25 cellular contexts compared by ENCODE assay signal in genomic region chr9:76292246-76292645, GRCh38.
DNase-seq lines count a peak whose midpoint lies in the region; FAIRE-seq and TF ChIP-seq lines count a peak whose summit lies in the region.
"Had no signal": no experiment of that assay in that cellular context is flagged by ENCODE, and none has a peak within 500 bp of the region (broad histone marks: within the 10 kb centered on the region; RNA-seq: fewer than 3 reads in every experiment).

No MANE protein-coding gene starts in this region.

- no peak overlapping the region for H3K27ac Mint-ChIP-seq in HFFc6
- H3K27ac Mint-ChIP-seq in activated naive CD4-positive, alpha-beta T cell treated with anti-CD3 and anti-CD28 coated beads for 36 hours: no peak overlapping the region
- H3K27ac Mint-ChIP-seq: memory B cell had no signal

- intact Hi-C loops in A673 (cut with micrococcal nuclease; ENCODE audit: unreplicated experiment) (no loop called here), kidney (cut with DNase I) (no loop called here), uterus (cut with DNase I; ENCODE audit: low total_unique reads) (no loop called here)
- intact Hi-C loops in activated naive CD4-positive, alpha-beta T cell treated with anti-CD3 and anti-CD28 coated beads for 36 hours (cut with micrococcal nuclease): no loop called here

- H3K27ac ChIP-seq in A673 (ENCODE audit: low read depth, low read length, poor library complexity, severe bottlenecking): no peak overlapping the region
- H3K27ac ChIP-seq in kidney (ENCODE audit: low read depth in 2 of 2, low read length in 2 of 2): peak overlapping the region in 1 of 2 donors; percentile 22
- H3K27ac ChIP-seq in uterus: no peak overlapping the region
- H3K27ac ChIP-seq: thyroid gland, VCaP had no signal

- no peak for TF ChIP-seq POLR2A in uterus (IDR thresholded peaks at IDR 0.05)

- peak overlapping the region; percentile 28; the same call in 1 of the 2 replicates for H3K4me3 Mint-ChIP-seq in HFFc6
- no peak overlapping the region for H3K4me3 Mint-ChIP-seq in activated naive CD4-positive, alpha-beta T cell treated with anti-CD3 and anti-CD28 coated beads for 36 hours
- H3K4me3 Mint-ChIP-seq: activated T-cell treated with anti-CD3 and anti-CD28 coated beads, Interleukin-2, amount 50 U/mL, for 4 hours; IgD-negative memory B cell; memory B cell had no signal

- CTCF ChIA-PET in A673 (lab: Charles Lee): no interaction called here
- CTCF ChIA-PET in activated naive CD4-positive, alpha-beta T cell treated with anti-CD3 and anti-CD28 coated beads for 36 hours (lab: Charles Lee): interaction anchor here (1.1 to 4.3 kb wide), 2 partner anchors 10 to 426 kb away, joined by 4 to 33 read pairs; no protein-coding TSS in a partner anchor

- H3K36me3 ChIP-seq in A673 (ENCODE audit: insufficient read depth, low read length, poor library complexity, severe bottlenecking) (no peaks in the 10 kb centered on the region), kidney (ENCODE audit: control insufficient read depth in 1 of 2, insufficient read depth in 2 of 2, low read length in 2 of 2) (no peaks in the 10 kb centered on the region), uterus (no peaks in the 10 kb centered on the region)
- H3K36me3 ChIP-seq: MG63, thyroid gland had no signal

- DNase-seq in A673 (ENCODE audit: low spot score): peak; percentile 5
- DNase-seq in HFFc6: no peak
- peak; percentile 52 for DNase-seq in fibroblast of mammary gland (ENCODE audit: low read depth)
- DNase-seq in kidney: no peak
- no peak for DNase-seq in GM13976 (ENCODE audit: low spot score)
- DNase-seq in activated naive CD4-positive, alpha-beta T cell treated with anti-CD3 and anti-CD28 coated beads for 36 hours: no peak
- DNase-seq in NCI-H1105 (lab: John Stamatoyannopoulos, UW): no peak
- DNase-seq in uterus: no peak
- DNase-seq: ACHN; activated CD4-positive, alpha-beta T cell treated with anti-CD3 and anti-CD28 coated beads for 48 hours; activated gamma-delta T cell treated with Interleukin-2 at 50 U/mL for 16 hours; activated T-cell treated with anti-CD3 and anti-CD28 coated beads, Interleukin-2, amount 50 U/mL, for 4 hours; C1 segment of cervical spinal cord; cerebellar nuclear complex; COR-L47; GDM1; H7; left colon; MG63; NCI-H446; stimulated activated naive CD8-positive, alpha-beta T cell treated with anti-CD3 and anti-CD28 coated beads, Interleukin-15, Interleukin-2, amounts not matched to agents 100 U/mL and 50 U/mL, for 24 hours; thyroid gland had no signal

- in situ Hi-C loops in GM13976 (cut with MboI; ENCODE audit: low sequenced_read_pairs, unreplicated experiment): no loop called here

- peak overlapping the region in 1 of 2 donors; percentile 22 for H3K9ac ChIP-seq in kidney (ENCODE audit: low read length in 2 of 2)

- H3K27me3 ChIP-seq in A673 (replicated peaks; ENCODE audit: insufficient read depth, low read depth, low read length, poor library complexity): peaks cover 30% of the 10 kb centered on the region
- H3K27me3 ChIP-seq in uterus: no peaks in the 10 kb centered on the region
- H3K27me3 ChIP-seq: MG63, thyroid gland had no signal

- H3K4me1 Mint-ChIP-seq in HFFc6 (ENCODE audit: low read depth): no peaks in the 10 kb centered on the region
- no peaks in the 10 kb centered on the region for H3K4me1 Mint-ChIP-seq in activated naive CD4-positive, alpha-beta T cell treated with anti-CD3 and anti-CD28 coated beads for 36 hours (ENCODE audit: low read depth)
- H3K4me1 Mint-ChIP-seq: IgD-negative memory B cell had no signal

- POLR2A ChIA-PET in A673 (lab: Charles Lee; ENCODE audit: low non-redundant PET): no interaction called here

- H3K36me3 Mint-ChIP-seq in HFFc6 (ENCODE audit: low read depth): no peaks in the 10 kb centered on the region
- no peaks in the 10 kb centered on the region for H3K36me3 Mint-ChIP-seq in activated naive CD4-positive, alpha-beta T cell treated with anti-CD3 and anti-CD28 coated beads for 36 hours (ENCODE audit: low read depth)
- H3K36me3 Mint-ChIP-seq: IgD-negative memory B cell, memory B cell had no signal

- H3K4me1 ChIP-seq in A673 (ENCODE audit: insufficient read depth, low read length, poor library complexity, severe bottlenecking): no peaks in the 10 kb centered on the region
- H3K4me1 ChIP-seq in kidney (ENCODE audit: control insufficient read depth in 1 of 2, insufficient read depth in 1 of 2, low read depth in 1 of 2, low read length in 2 of 2): no peaks in the 10 kb centered on the region
- peaks cover 0 to 3% of the 10 kb centered on the region in 2 donors for H3K4me1 ChIP-seq in uterus

- peaks cover 15% of the 10 kb centered on the region for H3K27me3 Mint-ChIP-seq in HFFc6 (ENCODE audit: insufficient read depth)
- no peaks in the 10 kb centered on the region for H3K27me3 Mint-ChIP-seq in activated naive CD4-positive, alpha-beta T cell treated with anti-CD3 and anti-CD28 coated beads for 36 hours (ENCODE audit: low read depth)

- BruUV-seq in A673 (replicated peaks; lab: Mats Ljungman, UMichigan): no TSS peak

- no peaks in the 10 kb centered on the region for H3K9me3 Mint-ChIP-seq in HFFc6
- H3K9me3 Mint-ChIP-seq in activated naive CD4-positive, alpha-beta T cell treated with anti-CD3 and anti-CD28 coated beads for 36 hours: no peaks in the 10 kb centered on the region
- H3K9me3 Mint-ChIP-seq: activated T-cell treated with anti-CD3 and anti-CD28 coated beads, Interleukin-2, amount 50 U/mL, for 4 hours; IgD-negative memory B cell; memory B cell had no signal

- FAIRE-seq in kidney (lab: Jason Lieb, UNC): no peak

- no peak overlapping the region for H3K4me3 ChIP-seq in A673 (ENCODE audit: low read depth, low read length, poor library complexity, severe bottlenecking)
- H3K4me3 ChIP-seq in fibroblast of mammary gland (ENCODE audit: control insufficient read depth, low read depth, low read length): no peak overlapping the region
- H3K4me3 ChIP-seq in kidney (ENCODE audit: low read length in 2 of 2): peak overlapping the region; percentile 14 to 18
- H3K4me3 ChIP-seq in uterus: no peak overlapping the region
- H3K4me3 ChIP-seq: MG63, thyroid gland had no signal

- H3K9me3 ChIP-seq in A673 (ENCODE audit: low read depth, low read length, poor library complexity, severe bottlenecking) (no peaks in the 10 kb centered on the region), kidney (ENCODE audit: control insufficient read depth in 1 of 2, low read length in 2 of 2) (no peaks in the 10 kb centered on the region), uterus (no peaks in the 10 kb centered on the region)
- H3K9me3 ChIP-seq: MG63, thyroid gland had no signal

- TF ChIP-seq CTCF in A673 (conservative IDR thresholded peaks at IDR 0.05; ENCODE audit: low read depth, low read length) (no peak), HFFc6 (IDR thresholded peaks at IDR 0.05) (no peak), fibroblast of mammary gland (conservative IDR thresholded peaks at IDR 0.05; ENCODE audit: control insufficient read depth, insufficient read depth, low read depth, low read length) (no peak), kidney (IDR thresholded peaks at IDR 0.05; ENCODE audit: borderline replicate concordance, extremely low read depth, insufficient read depth) (no peak), GM13976 (IDR thresholded peaks at IDR 0.05; ENCODE audit: borderline replicate concordance, control extremely low read depth, extremely low read depth, insufficient read depth, missing control alignments) (no peak), uterus (IDR thresholded peaks at IDR 0.05) (no peak)

Comparison
In these comparisons a context has a peak if more than half of its experiments do, and no peak if none do; other contexts are left out.
1. DNase-seq: peak in A673 (single experiment) and fibroblast of mammary gland (single experiment); none in HFFc6 (single experiment), kidney (single experiment), GM13976 (single experiment), activated naive CD4-positive, alpha-beta T cell treated with anti-CD3 and anti-CD28 coated beads for 36 hours (single experiment), NCI-H1105 (single experiment) and uterus (0 of 2).
2. H3K4me3 ChIP-seq: peak in kidney (2 of 2); none in A673 (single experiment), fibroblast of mammary gland (single experiment) and uterus (0 of 2).